In the genomic region with DNA sequence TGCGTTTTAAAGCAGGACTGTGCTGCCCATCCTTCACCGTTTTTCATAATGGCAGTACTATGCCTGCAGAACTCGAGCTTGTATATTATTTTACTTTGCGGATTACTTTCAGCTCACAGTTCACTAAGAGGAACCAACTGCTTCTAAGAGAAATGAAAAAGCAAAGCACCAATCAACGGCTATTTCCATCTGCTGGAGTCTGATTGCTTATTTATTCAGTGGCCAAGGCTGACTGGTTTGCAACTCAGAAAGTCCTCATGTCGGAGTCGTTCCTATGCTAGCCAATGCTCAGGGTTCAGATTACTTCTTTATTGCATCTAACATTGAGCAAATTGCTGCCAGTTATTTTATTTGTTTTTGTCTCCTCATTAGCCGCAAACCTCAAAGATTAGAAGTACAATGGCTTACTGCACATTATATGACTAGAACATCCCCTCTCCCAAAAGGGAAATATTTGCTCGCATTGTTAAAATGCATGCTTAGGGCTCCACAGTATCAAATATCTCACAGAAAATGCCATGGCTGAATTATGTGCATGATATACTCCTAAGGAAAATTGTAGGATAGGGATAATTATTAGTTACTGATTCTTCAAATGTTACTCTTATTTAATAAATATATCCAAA, we compare ENCODE assay signal across 1 cellular context.
TF ChIP-seq lines count a peak whose summit lies in the region.

No MANE protein-coding gene starts in this region.

TF ChIP-seq in GM23338, 12 proteins besides CTCF, POLR2A, EP300 and RAD21 (continued from another document):
- TF ChIP-seq ZNF462 (CRISPR knock-in tag; IDR thresholded peaks at IDR 0.05) (no peak), EZH2phosphoT487 (IDR thresholded peaks at IDR 0.05; ENCODE audit: unreplicated experiment) (no peak), CREB1 (CRISPR knock-in tag; IDR thresholded peaks at IDR 0.05; ENCODE audit: low read depth) (no peak), EZH2 (IDR thresholded peaks at IDR 0.05; ENCODE audit: low read depth, unreplicated experiment) (no peak), STAT1 (IDR thresholded peaks at IDR 0.05; ENCODE audit: unreplicated experiment) (no peak), POLR2AphosphoS5 (IDR thresholded peaks at IDR 0.05; ENCODE audit: low read depth) (no peak), ETS1 (IDR thresholded peaks at IDR 0.05) (no peak), ZNF114 (CRISPR knock-in tag; IDR thresholded peaks at IDR 0.05) (no peak), JUNB (IDR thresholded peaks at IDR 0.05; ENCODE audit: unreplicated experiment) (no peak)
TF ChIP-seq in GM23338: peak in this region for 0.
